1 cellular context compared by ENCODE assay signal in genomic region chr17:47810200-47810821, GRCh38.
TF ChIP-seq lines count a peak whose summit lies in the region.

No MANE protein-coding gene starts in this region.

TF ChIP-seq in K562, 482 proteins besides CTCF, POLR2A, EP300 and RAD21 (continued from another document and continues in another):
- TF ChIP-seq AFF1 (IDR thresholded peaks at IDR 0.05; ENCODE audit: low read depth in 1 of 2, partially characterized antibody in 2 of 2) (no peak), GTF2F1 (IDR thresholded peaks at IDR 0.05; ENCODE audit: low read depth, low read length) (no peak), POLR2B (IDR thresholded peaks at IDR 0.05; ENCODE audit: low read depth, partially characterized antibody) (no peak), SREBF1 (IDR thresholded peaks at IDR 0.05; ENCODE audit: borderline replicate concordance, low read depth, low read length) (no peak), ZNF324 (CRISPR knock-in tag; IDR thresholded peaks at IDR 0.05) (no peak), ZBTB2 (IDR thresholded peaks at IDR 0.05) (no peak), NFXL1 (CRISPR knock-in tag; IDR thresholded peaks at IDR 0.05) (no peak), EHMT2 (IDR thresholded peaks at IDR 0.05) (peak; percentile 24; the same call in 1 of the 2 replicates), NONO (IDR thresholded peaks at IDR 0.05; ENCODE audit: low read depth in 2 of 2, low read length in 1 of 2) (no peak), MEIS2 (IDR thresholded peaks at IDR 0.05; ENCODE audit: partially characterized antibody) (no peak), ZC3H8 (IDR thresholded peaks at IDR 0.05) (no peak), ETV1 (tag; conservative IDR thresholded peaks at IDR 0.05; ENCODE audit: low read depth) (no peak), ZFP1 (CRISPR knock-in tag; IDR thresholded peaks at IDR 0.05) (no peak), MAFG (tag; conservative IDR thresholded peaks at IDR 0.05) (peak; percentile 96), ATF3 (IDR thresholded peaks at IDR 0.05) (peak; percentile 73), ATF3 (CRISPR knock-in tag; conservative IDR thresholded peaks at IDR 0.05) (no peak), TCF3 (CRISPR knock-in tag; IDR thresholded peaks at IDR 0.05) (peak; percentile 78), BACH1 (tag; IDR thresholded peaks at IDR 0.05) (peak; percentile 88), ARID1B (IDR thresholded peaks at IDR 0.05) (peak; percentile 71), MTA1 (IDR thresholded peaks at IDR 0.05; ENCODE audit: borderline replicate concordance) (no peak), ZNF184 (CRISPR knock-in tag; IDR thresholded peaks at IDR 0.05) (no peak), TEAD1 (CRISPR knock-in tag; IDR thresholded peaks at IDR 0.05) (no peak), IFI16 (CRISPR knock-in tag; IDR thresholded peaks at IDR 0.05) (no peak), ZNF584 (CRISPR knock-in tag; IDR thresholded peaks at IDR 0.05; ENCODE audit: low read depth) (no peak), SRF (CRISPR knock-in tag; IDR thresholded peaks at IDR 0.05) (0 out of 4 replicates have a peak, but pooled peaks of 1 of the 2 experiments have one; percentile 36), REST (CRISPR knock-in tag; IDR thresholded peaks at IDR 0.05; ENCODE audit: low read depth) (no peak), RREB1 (CRISPR knock-in tag; IDR thresholded peaks at IDR 0.05) (no peak), SLC30A9 (CRISPR knock-in tag; IDR thresholded peaks at IDR 0.05) (no peak), ARID2 (IDR thresholded peaks at IDR 0.05) (no peak), ZNF224 (CRISPR knock-in tag; IDR thresholded peaks at IDR 0.05) (no peak), NFYB (IDR thresholded peaks at IDR 0.05; ENCODE audit: extremely low read depth, insufficient read length) (no peak), CEBPB (tag; IDR thresholded peaks at IDR 0.05) (no peak), CBFA2T3 (IDR thresholded peaks at IDR 0.05) (peak; percentile 78), ZNF280B (CRISPR knock-in tag; IDR thresholded peaks at IDR 0.05) (no peak), THRAP3 (IDR thresholded peaks at IDR 0.05; ENCODE audit: borderline replicate concordance) (no peak), NR2C2 (CRISPR knock-in tag; IDR thresholded peaks at IDR 0.05) (no peak), NR2C2 (tag; IDR thresholded peaks at IDR 0.05) (peak; percentile 50; the same call in 1 of the 2 replicates), TBP (optimal IDR thresholded peaks at IDR 0.05; ENCODE audit: low read depth, low read length) (no peak), DPF2 (IDR thresholded peaks at IDR 0.05) (peak; percentile 81), ESRRA (IDR thresholded peaks at IDR 0.05; ENCODE audit: borderline replicate concordance, low read depth) (no peak), ZNF133 (CRISPR knock-in tag; IDR thresholded peaks at IDR 0.05) (no peak), NR2C1 (IDR thresholded peaks at IDR 0.05) (no peak), NR2C1 (tag; IDR thresholded peaks at IDR 0.05) (no peak), CTBP1 (IDR thresholded peaks at IDR 0.05; ENCODE audit: borderline replicate concordance) (peak; percentile 46; the same call in 1 of the 2 replicates), YBX1 (IDR thresholded peaks at IDR 0.05) (no peak), GTF2B (IDR thresholded peaks at IDR 0.05; ENCODE audit: extremely low read depth, insufficient read length) (no peak), IRF2 (CRISPR knock-in tag; IDR thresholded peaks at IDR 0.05) (no peak), CCNT2 (IDR thresholded peaks at IDR 0.05; ENCODE audit: borderline replicate concordance, extremely low read depth, insufficient read length, low read depth, low read length) (no peak), RHOXF2B (CRISPR knock-in tag; conservative IDR thresholded peaks at IDR 0.05) (no peak), L3MBTL2 (IDR thresholded peaks at IDR 0.05) (peak; percentile 58; the same call in 1 of the 2 replicates), HDAC2 (IDR thresholded peaks at IDR 0.05) (no peak), MXI1 (IDR thresholded peaks at IDR 0.05; ENCODE audit: low read depth, low read length) (no peak)
